ENCODE assay signal across 8 cellular contexts in the genomic region with DNA sequence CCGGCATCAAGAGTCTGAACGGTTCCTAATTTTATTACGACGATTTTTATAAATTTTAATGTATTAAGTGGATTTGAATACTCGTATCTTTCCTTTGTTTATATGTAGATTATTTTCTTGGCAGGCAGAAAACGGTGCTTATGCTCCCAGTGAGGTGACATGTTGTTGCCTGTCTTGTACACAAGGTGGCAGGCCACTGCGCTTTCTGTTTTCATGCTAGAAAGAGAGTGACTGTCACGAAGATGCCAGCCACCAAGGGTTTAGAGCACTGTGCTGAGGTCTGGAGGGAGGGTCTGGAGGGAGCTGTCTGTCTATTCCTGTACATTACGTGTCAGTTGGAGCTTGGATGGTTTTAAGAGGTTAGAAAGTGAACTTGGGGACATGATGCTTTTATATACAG.
DNase-seq lines count a peak whose midpoint lies in the region; ATAC-seq and TF ChIP-seq lines count a peak whose summit lies in the region.

No MANE protein-coding gene starts in this region.

- H3K9ac ChIP-seq in MM.1S (ENCODE audit: low read length) (no peak overlapping the region), endodermal cell (ENCODE audit: extremely low read depth, low read length, poor library complexity, severe bottlenecking) (no peak overlapping the region)

- H3K9me2 ChIP-seq in MM.1S (replicated peaks; ENCODE audit: insufficient read depth, low read length): no peaks in the 10 kb centered on the region

- 81% methylated on average over 9 of the region's 9 CpGs; no CpG with 5 or more reads in 1 of the 2 experiments for WGBS in endodermal cell (ENCODE audit: insufficient coverage in 1 of 2, insufficient read length in 1 of 2), 2 experiments

- H3K27me3 Mint-ChIP-seq in endodermal cell (ENCODE audit: insufficient read depth): no peaks in the 10 kb centered on the region

- peak; percentile 82 for TF ChIP-seq CTCF in GM06990 (IDR thresholded peaks at IDR 0.05; ENCODE audit: insufficient read depth, low read length, poor library complexity, severe bottlenecking)
- TF ChIP-seq CTCF in MM.1S (IDR thresholded peaks at IDR 0.05; ENCODE audit: low read length): peak; percentile 66
- TF ChIP-seq CTCF in endodermal cell (conservative IDR thresholded peaks at IDR 0.05): peak; percentile 76
- peak; percentile 69 for TF ChIP-seq CTCF in neutrophil (IDR thresholded peaks at IDR 0.05)

- DNase-seq in GM06990 (ENCODE audit: extremely low read depth, insufficient read length) (peak; percentile 30), MM.1S (peak; percentile 56), endodermal cell (peak; percentile 77)

- H3K27me3 ChIP-seq in GM06990 (replicated peaks; ENCODE audit: control insufficient read depth, insufficient read depth, low read length): no peaks in the 10 kb centered on the region
- H3K27me3 ChIP-seq in MM.1S (replicated peaks; ENCODE audit: insufficient read depth, low read length): no peaks in the 10 kb centered on the region
- no peaks in the 10 kb centered on the region for H3K27me3 ChIP-seq in endodermal cell (ENCODE audit: control insufficient read depth, insufficient read depth, low read length, poor library complexity, severe bottlenecking)
- no peaks in the 10 kb centered on the region for H3K27me3 ChIP-seq in neutrophil

- peaks cover 9% of the 10 kb centered on the region for H3K36me3 Mint-ChIP-seq in endodermal cell (ENCODE audit: low read depth)

- no peaks in the 10 kb centered on the region for H3K4me1 ChIP-seq in MM.1S (ENCODE audit: low read length)
- no peaks in the 10 kb centered on the region for H3K4me1 ChIP-seq in endodermal cell (ENCODE audit: control insufficient read depth, insufficient read depth, low read length)
- H3K4me1 ChIP-seq in neutrophil (ENCODE audit: control insufficient read depth in 1 of 2, insufficient read depth in 1 of 2, low read depth in 1 of 2, low read length in 1 of 2): no peaks in the 10 kb centered on the region

- no peak overlapping the region for H3K27ac Mint-ChIP-seq in endodermal cell

- H4K20me1 ChIP-seq in MM.1S (ENCODE audit: insufficient read depth, low read length): no peaks in the 10 kb centered on the region

- H3K9me3 ChIP-seq in MM.1S (replicated peaks; ENCODE audit: insufficient read depth, low read length) (no peaks in the 10 kb centered on the region), endodermal cell (ENCODE audit: control insufficient read depth, low read length) (no peaks in the 10 kb centered on the region), neutrophil (no peaks in the 10 kb centered on the region)

- H3K4me1 Mint-ChIP-seq in endodermal cell: peaks cover 5% of the 10 kb centered on the region

- H3K4me3 Mint-ChIP-seq in endodermal cell: no peak overlapping the region

- H3K4me3 ChIP-seq in GM06990 (replicated peaks; ENCODE audit: low read depth, low read length): no peak overlapping the region
- no peak overlapping the region for H3K4me3 ChIP-seq in MM.1S (ENCODE audit: low read length)
- no peak overlapping the region for H3K4me3 ChIP-seq in endodermal cell (ENCODE audit: low read length)
- H3K4me3 ChIP-seq in neutrophil (ENCODE audit: low read depth in 1 of 2, low read length in 1 of 2): no peak overlapping the region

- ATAC-seq in GM21526 (IDR thresholded peaks at IDR 0.05; ENCODE audit: low FRiP score, unreplicated experiment): peak; percentile 94
- ATAC-seq in activated CD4-positive, CD25-positive, alpha-beta regulatory T cell treated with anti-CD3 and anti-CD28 coated beads, Interleukin-2, amount 50 U/mL, for 24 hours: peak; percentile 55 to 64
- no peak for ATAC-seq in HG02973 (IDR thresholded peaks at IDR 0.05; ENCODE audit: unreplicated experiment)
- no peak for ATAC-seq in GM19328 (IDR thresholded peaks at IDR 0.05; ENCODE audit: unreplicated experiment)

- H3K9me3 Mint-ChIP-seq in endodermal cell: peaks cover 54% of the 10 kb centered on the region

- no peaks in the 10 kb centered on the region for H3F3A ChIP-seq in MM.1S (ENCODE audit: insufficient read depth, low read length)

- H3K36me3 ChIP-seq in GM06990 (ENCODE audit: control insufficient read depth, insufficient read depth, low read length) (no peaks in the 10 kb centered on the region), MM.1S (replicated peaks; ENCODE audit: insufficient read depth, low read length) (no peaks in the 10 kb centered on the region), endodermal cell (ENCODE audit: control insufficient read depth, insufficient read depth, low read length) (no peaks in the 10 kb centered on the region), neutrophil (no peaks in the 10 kb centered on the region)

- H3K27ac ChIP-seq in MM.1S (ENCODE audit: low read length) (no peak overlapping the region), endodermal cell (ENCODE audit: low read depth, low read length) (no peak overlapping the region), neutrophil (no peak overlapping the region)

- H2AFZ ChIP-seq in MM.1S (ENCODE audit: low read length): no peak overlapping the region

- no peaks in the 10 kb centered on the region for H3K79me2 ChIP-seq in MM.1S (ENCODE audit: low read length)

- H3K4me2 ChIP-seq in MM.1S (ENCODE audit: low read depth, low read length): peak overlapping the region; percentile 32; the same call in 1 of the 2 replicates

Comparison
In these comparisons a context has a peak if more than half of its experiments do, and no peak if none do; other contexts are left out.
1. ATAC-seq: peak in GM21526 (single experiment) and activated CD4-positive, CD25-positive, alpha-beta regulatory T cell treated with anti-CD3 and anti-CD28 coated beads, Interleukin-2, amount 50 U/mL, for 24 hours (2 of 2); none in HG02973 (single experiment) and GM19328 (single experiment).
2. Peak in every context shown above with its lines, with median percentiles within 50 percentile points of each other: DNase-seq and CTCF ChIP-seq.